Comparison of ENCODE assay signal across 31 cellular contexts in the genomic region with DNA sequence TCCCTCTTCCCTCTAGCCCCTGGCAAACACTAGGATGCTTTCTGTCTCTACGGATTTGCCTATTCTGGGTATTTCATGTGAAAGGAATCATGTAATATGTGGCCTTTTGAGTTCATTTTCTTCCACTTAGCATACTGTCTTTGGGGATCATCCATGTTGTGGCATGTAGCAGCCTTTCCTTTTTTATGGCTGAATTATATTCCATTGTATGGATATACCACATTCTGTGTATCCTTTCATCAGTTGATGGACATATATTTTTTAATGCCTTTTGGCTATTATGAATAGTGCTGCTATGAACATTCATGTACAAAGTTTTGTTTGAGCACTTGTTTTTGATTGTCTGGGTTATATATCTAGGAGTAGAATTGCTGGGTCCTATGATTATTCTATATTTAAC.
"Had no signal": no experiment of that assay in that cellular context is flagged by ENCODE, and none has a peak within 500 bp of the region (broad histone marks: within the 10 kb centered on the region; RNA-seq: fewer than 3 reads in every experiment).

No MANE protein-coding gene starts in this region.

- H3K27ac ChIP-seq: neutrophil, ovary, parathyroid adenoma, psoas muscle, right lobe of liver, sigmoid colon, suprapubic skin, testis, tibial artery, transverse colon, upper lobe of right lung, uterus had no signal

- H3K79me2 ChIP-seq: parathyroid adenoma had no signal

- H3K4me3 ChIP-seq: ovary, psoas muscle, right lobe of liver, sigmoid colon, suprapubic skin, testis, tibial artery, transverse colon, upper lobe of right lung, uterus had no signal

- H3K9me3 Mint-ChIP-seq: natural killer cell treated with Interleukin-12 subunit alpha and Interleukin-12 subunit beta and Interleukin-15 and Interleukin-18, amount 100 ng/mL, for 72 hours; nephron progenitor cell; neural crest cell; stimulated activated naive CD8-positive, alpha-beta T cell treated with anti-CD3 and anti-CD28 coated beads, Interleukin-15, amount 100 ng/mL, for 72 hours; type B pancreatic cell had no signal

- H3K4me3 Mint-ChIP-seq: naive thymus-derived CD8-positive, alpha-beta T cell; natural killer cell treated with Interleukin-12 subunit alpha and Interleukin-12 subunit beta and Interleukin-15 and Interleukin-18, amount 100 ng/mL, for 72 hours; nephron progenitor cell; neural crest cell; stimulated activated effector memory CD8-positive, alpha-beta T cell treated with anti-CD3 and anti-CD28 coated beads, Interleukin-12 subunit alpha, Interleukin-12 subunit beta, amount 100 ng/mL, for 72 hours; stimulated activated naive CD8-positive, alpha-beta T cell treated with anti-CD3 and anti-CD28 coated beads, Interleukin-15, amount 100 ng/mL, for 72 hours; type B pancreatic cell had no signal

- H3K9me3 ChIP-seq: neutrophil, ovary, psoas muscle, right lobe of liver, suprapubic skin, testis, tibial artery, transverse colon, upper lobe of right lung, uterus had no signal

- FAIRE-seq: small intestine had no signal

- H3K9ac ChIP-seq: parathyroid adenoma had no signal

- H3K36me3 Mint-ChIP-seq: naive thymus-derived CD8-positive, alpha-beta T cell; natural killer cell treated with Interleukin-12 subunit alpha and Interleukin-12 subunit beta and Interleukin-15 and Interleukin-18, amount 100 ng/mL, for 72 hours; stimulated activated effector memory CD8-positive, alpha-beta T cell treated with anti-CD3 and anti-CD28 coated beads, Interleukin-12 subunit alpha, Interleukin-12 subunit beta, amount 100 ng/mL, for 72 hours; type B pancreatic cell had no signal

- H3K36me3 ChIP-seq: neutrophil, ovary, right lobe of liver, sigmoid colon, suprapubic skin, tibial artery, transverse colon, upper lobe of right lung, uterus had no signal

- H3K27me3 ChIP-seq: ovary, right lobe of liver, testis, uterus had no signal

- H3K4me1 ChIP-seq: parathyroid adenoma, psoas muscle, right lobe of liver, sigmoid colon, suprapubic skin, testis, tibial artery, transverse colon, upper lobe of right lung, uterus had no signal

- DNase-seq: naive thymus-derived CD8-positive, alpha-beta T cell; nephron progenitor cell; occipital lobe; ovary; posterior cingulate gyrus; psoas muscle; right cardiac atrium; small intestine; stimulated activated CD4-positive, alpha-beta T cell treated with anti-CD3 and anti-CD28 coated beads, Interleukin-15, amount 100 ng/mL, for 24 hours; stimulated activated CD4-positive, alpha-beta T cell treated with anti-CD3 and anti-CD28 coated beads, Interleukin-2, amount 100 ng/mL, for 24 hours; stimulated activated CD4-positive, alpha-beta T cell treated with anti-CD3 and anti-CD28 coated beads, Interleukin-2, amount 100 ng/mL, for 48 hours; stimulated activated CD4-positive, alpha-beta T cell treated with anti-CD3 and anti-CD28 coated beads, Interleukin-4, amount 100 ng/mL, for 24 hours; stimulated activated naive CD4-positive, alpha-beta T cell; stimulated activated naive CD8-positive, alpha-beta T cell treated with anti-CD3 and anti-CD28 coated beads, Interleukin-15, amount 100 ng/mL, for 72 hours; stimulated activated naive CD8-positive, alpha-beta T cell treated with anti-CD3 and anti-CD28 coated beads, Interleukin-15, Interleukin-2, amounts not matched to agents 100 U/mL and 50 U/mL, for 24 hours; substantia nigra; testis; transverse colon; upper lobe of right lung; uterus had no signal

- H3K27ac Mint-ChIP-seq: naive thymus-derived CD8-positive, alpha-beta T cell; natural killer cell treated with Interleukin-12 subunit alpha and Interleukin-12 subunit beta and Interleukin-15 and Interleukin-18, amount 100 ng/mL, for 72 hours; nephron progenitor cell; progenitor cell of endocrine pancreas; stimulated activated effector memory CD8-positive, alpha-beta T cell treated with anti-CD3 and anti-CD28 coated beads, Interleukin-12 subunit alpha, Interleukin-12 subunit beta, amount 100 ng/mL, for 72 hours; stimulated activated naive CD8-positive, alpha-beta T cell treated with anti-CD3 and anti-CD28 coated beads, Interleukin-15, amount 100 ng/mL, for 72 hours; type B pancreatic cell had no signal

- H2AFZ ChIP-seq: parathyroid adenoma had no signal

- H3K4me1 Mint-ChIP-seq: naive thymus-derived CD8-positive, alpha-beta T cell; stimulated activated effector memory CD8-positive, alpha-beta T cell treated with anti-CD3 and anti-CD28 coated beads, Interleukin-12 subunit alpha, Interleukin-12 subunit beta, amount 100 ng/mL, for 72 hours; stimulated activated naive CD8-positive, alpha-beta T cell treated with anti-CD3 and anti-CD28 coated beads, Interleukin-15, amount 100 ng/mL, for 72 hours had no signal

- ATAC-seq: naive thymus-derived CD8-positive, alpha-beta T cell; natural killer cell treated with Interleukin-12 subunit alpha and Interleukin-12 subunit beta and Interleukin-15 and Interleukin-18, amount 100 ng/mL, for 72 hours; psoas muscle; right cardiac atrium; stimulated activated effector memory CD8-positive, alpha-beta T cell treated with anti-CD3 and anti-CD28 coated beads, Interleukin-12 subunit alpha, Interleukin-12 subunit beta, amount 100 ng/mL, for 72 hours; stimulated activated naive CD8-positive, alpha-beta T cell treated with anti-CD3 and anti-CD28 coated beads, Interleukin-15, amount 100 ng/mL, for 72 hours; stimulated activated naive CD8-positive, alpha-beta T cell treated with anti-CD3 and anti-CD28 coated beads, Interleukin-15, Interleukin-2, amounts not matched to agents 100 U/mL and 50 U/mL, for 24 hours had no signal
